1 cellular context compared by ENCODE assay signal in the genomic region with DNA sequence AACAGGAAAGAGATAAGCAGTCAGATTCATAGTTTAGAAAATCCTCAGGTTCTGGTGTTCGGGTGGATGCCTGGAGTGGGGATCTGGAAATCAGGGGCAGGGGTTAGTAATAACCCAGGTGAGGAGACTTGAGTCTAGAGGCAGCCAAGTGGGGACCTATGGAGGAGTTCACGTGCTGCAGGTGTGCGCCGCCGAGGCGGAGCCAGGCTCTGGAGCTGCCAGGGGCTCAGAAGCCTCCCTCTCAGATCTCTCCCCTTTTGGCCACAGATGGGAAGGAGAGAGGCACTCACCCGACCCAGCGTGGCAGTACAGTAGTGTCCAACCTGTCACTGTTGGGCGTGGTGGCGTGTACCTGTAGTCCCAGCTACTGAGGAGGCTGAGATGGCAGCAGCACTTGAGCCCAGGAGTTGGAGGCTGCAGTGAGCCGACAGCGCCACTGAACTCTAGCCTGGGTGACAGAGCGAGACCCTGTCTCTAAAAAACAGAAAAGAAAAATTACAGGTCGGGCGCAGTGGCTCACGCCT.
TF ChIP-seq lines count a peak whose summit lies in the region.

No MANE protein-coding gene starts in this region.

TF ChIP-seq in A549, 52 proteins besides CTCF, POLR2A, EP300 and RAD21 (continued from another document):
- TF ChIP-seq MAX (IDR thresholded peaks at IDR 0.05) (no peak), ESRRA (IDR thresholded peaks at IDR 0.05; ENCODE audit: borderline replicate concordance, low read length) (no peak), KDM1A (IDR thresholded peaks at IDR 0.05; ENCODE audit: low read depth) (no peak), REST (IDR thresholded peaks at IDR 0.05) (no peak), BCL3 (IDR thresholded peaks at IDR 0.05) (no peak), CBX2 (IDR thresholded peaks at IDR 0.05; ENCODE audit: borderline replicate concordance, low read depth) (no peak), MYC (IDR thresholded peaks at IDR 0.05; ENCODE audit: borderline replicate concordance, low read length) (no peak), KDM5A (IDR thresholded peaks at IDR 0.05) (no peak), TP53 (CRISPR knock-in tag; IDR thresholded peaks at IDR 0.05) (no peak), CEBPB (IDR thresholded peaks at IDR 0.05) (no peak)
